Comparison of ENCODE assay signal across 8 cellular contexts in the genomic region with DNA sequence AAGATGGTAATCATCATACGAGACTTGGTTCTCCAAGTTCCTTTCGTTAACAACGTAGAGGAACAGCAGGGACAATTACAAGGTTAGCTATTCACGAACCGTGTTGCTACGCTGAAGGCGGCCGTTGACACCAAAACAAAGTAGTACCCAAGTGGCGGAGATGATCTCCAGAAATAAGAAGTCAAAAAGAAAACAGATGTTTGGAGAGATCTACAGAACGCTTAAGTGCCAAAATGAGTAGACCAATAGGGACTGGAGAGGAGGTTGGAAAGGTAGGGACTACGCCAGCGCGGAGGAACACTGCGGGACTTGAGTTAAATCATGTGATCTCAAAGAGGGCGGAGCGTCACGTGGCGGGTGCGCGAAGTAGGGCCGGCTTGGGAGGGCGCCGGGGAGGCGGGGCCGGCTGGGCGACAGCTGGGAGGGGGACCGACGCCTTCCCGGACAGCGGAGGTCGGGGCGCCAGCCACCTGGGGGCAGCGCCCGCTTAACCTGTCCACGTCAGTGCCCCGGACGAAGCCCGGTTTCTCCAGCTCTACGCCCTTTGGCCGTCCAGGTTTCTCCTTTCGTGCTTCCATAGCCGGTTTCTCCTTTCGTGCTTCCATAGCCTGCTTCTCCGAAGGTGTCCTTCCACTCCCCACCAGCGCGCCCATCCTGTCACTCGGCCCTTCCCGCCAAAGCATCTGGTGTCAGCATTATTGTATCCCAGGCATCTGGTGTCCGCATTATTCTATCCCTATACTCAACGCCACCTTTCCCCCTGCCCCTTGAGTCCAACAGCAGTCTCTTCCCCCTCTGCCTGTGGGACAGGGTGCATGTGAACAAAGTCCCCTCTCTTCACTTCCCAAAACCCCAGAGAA. TPM values are rescaled to one million over a fixed set of nuclear protein-coding genes. Genes with fewer than 3 reads are reported as not detected.
A peak's percentile ranks its signal among the peaks of the same experiment; 100 is the strongest.
DNase-seq lines count a peak whose midpoint lies in the region; ATAC-seq and TF ChIP-seq lines count a peak whose summit lies in the region.

No MANE protein-coding gene starts in this region.

- H3K4me1 Mint-ChIP-seq in activated naive CD4-positive, alpha-beta T cell treated with anti-CD3 and anti-CD28 coated beads, Interleukin-2, amount 50 U/mL, for 24 hours: peaks cover 40% of the 10 kb centered on the region

- H3K9me3 ChIP-seq in SK-N-MC (ENCODE audit: low read depth, low read length): no peaks in the 10 kb centered on the region

- H3K27me3 Mint-ChIP-seq in activated naive CD4-positive, alpha-beta T cell treated with anti-CD3 and anti-CD28 coated beads, Interleukin-2, amount 50 U/mL, for 24 hours: no peaks in the 10 kb centered on the region

- ATAC-seq in omental fat pad (ENCODE audit: low FRiP score): peak; percentile 45

- peak overlapping the region; percentile 98 for H3K27ac Mint-ChIP-seq in activated naive CD4-positive, alpha-beta T cell treated with anti-CD3 and anti-CD28 coated beads, Interleukin-2, amount 50 U/mL, for 24 hours

- H3K4me3 ChIP-seq in H7 (ENCODE audit: insufficient read depth, low read depth, low read length) (peak overlapping the region; percentile 69), SK-N-MC (peak overlapping the region; percentile 83)

- H3K36me3 Mint-ChIP-seq in activated naive CD4-positive, alpha-beta T cell treated with anti-CD3 and anti-CD28 coated beads, Interleukin-2, amount 50 U/mL, for 24 hours: peaks cover 9% of the 10 kb centered on the region

- H3K4me3 Mint-ChIP-seq in activated naive CD4-positive, alpha-beta T cell treated with anti-CD3 and anti-CD28 coated beads, Interleukin-2, amount 50 U/mL, for 24 hours: peak overlapping the region; percentile 90

- H3K27ac ChIP-seq in SK-N-MC (peak overlapping the region; percentile 96), temporal lobe (ENCODE audit: low read depth, low read length) (peak overlapping the region; percentile 96)

- H3K9me3 Mint-ChIP-seq in activated naive CD4-positive, alpha-beta T cell treated with anti-CD3 and anti-CD28 coated beads, Interleukin-2, amount 50 U/mL, for 24 hours: no peaks in the 10 kb centered on the region

- peaks cover 12% of the 10 kb centered on the region for H3K36me3 ChIP-seq in H7 (replicated peaks; ENCODE audit: control insufficient read depth, insufficient read depth, low read length)
- H3K36me3 ChIP-seq in SK-N-MC (ENCODE audit: insufficient read depth, low read length): peaks cover 41% of the 10 kb centered on the region

- TF ChIP-seq CTCF in omental fat pad (IDR thresholded peaks at IDR 0.05): no peak

- no peaks in the 10 kb centered on the region for H3K27me3 ChIP-seq in H7 (ENCODE audit: control insufficient read depth, insufficient read depth, low read length)

- peak overlapping the region; percentile 96 for H3K9ac ChIP-seq in SK-N-MC (ENCODE audit: insufficient read length)

- peak; percentile 91 for DNase-seq in EH (ENCODE audit: low read depth)
- peak; percentile 99 for DNase-seq in H7
- peak; percentile 89 for DNase-seq in MV-4-11 (lab: John Stamatoyannopoulos, UW)
- DNase-seq in SK-N-MC (ENCODE audit: low read depth, low spot score): peak; percentile 82
- DNase-seq in glomerular visceral epithelial cell (ENCODE audit: extremely low spot score): peak; percentile 94
- peak; percentile 97 for DNase-seq in omental fat pad (ENCODE audit: low spot score)

RNA-seq across cellular contexts. Expression of a gene that starts 0.7 kb away (rescaled TPM):
- total RNA-seq in H7 (2014; rRNA removed; shearing (Covaris generic)): 185 and 231 TPM in 2 replicates
- total RNA-seq in omental fat pad (100 to 1,000 TPM; 316 to 526 (median 376) TPM), temporal lobe (93.9 TPM)

RNA-seq across cellular contexts. Expression of a gene that starts 3.7 kb away (rescaled TPM):
- 54.9 and 56.2 TPM in 2 replicates for total RNA-seq in H7 (2014; rRNA removed; shearing (Covaris generic))
- total RNA-seq in omental fat pad: 10 to 100 TPM; 22.1 to 43.8 (median 28.9) TPM
- total RNA-seq in temporal lobe: 17.9 TPM

RNA-seq across cellular contexts. Expression of a gene that starts 8.6 kb away (rescaled TPM):
- total RNA-seq in H7 (2014; rRNA removed; shearing (Covaris generic)): 58.8 and 59.9 TPM in 2 replicates
- total RNA-seq in omental fat pad: 10 to 100 TPM; 47.9 to 66.2 (median 61.8) TPM
- total RNA-seq in temporal lobe: 49.9 TPM

RNA-seq across cellular contexts. Expression of a gene that starts 8.6 kb away (rescaled TPM):
- total RNA-seq in H7 (2014; rRNA removed; shearing (Covaris generic)): 75.0 and 90.9 TPM in 2 replicates
- total RNA-seq in omental fat pad (10 to 100 TPM; 22.7 to 41.6 (median 23.6) TPM), temporal lobe (30.0 TPM)

RNA-seq across cellular contexts. Expression of a gene that starts 9.1 kb away (rescaled TPM):
- 66.4 and 77.4 TPM in 2 replicates for total RNA-seq in H7 (2014; rRNA removed; shearing (Covaris generic))
- total RNA-seq in omental fat pad: 10 to 100 TPM; 25.9 to 34.5 (median 30.1) TPM
- total RNA-seq in temporal lobe: 22.1 TPM

Comparison
In these comparisons a context has a peak if more than half of its experiments do, and no peak if none do; other contexts are left out.
1. Peak in every context shown above with its lines: DNase-seq, ATAC-seq, H3K4me3 ChIP-seq and H3K27ac ChIP-seq.